8 cellular contexts compared by ENCODE assay signal in the genomic region with DNA sequence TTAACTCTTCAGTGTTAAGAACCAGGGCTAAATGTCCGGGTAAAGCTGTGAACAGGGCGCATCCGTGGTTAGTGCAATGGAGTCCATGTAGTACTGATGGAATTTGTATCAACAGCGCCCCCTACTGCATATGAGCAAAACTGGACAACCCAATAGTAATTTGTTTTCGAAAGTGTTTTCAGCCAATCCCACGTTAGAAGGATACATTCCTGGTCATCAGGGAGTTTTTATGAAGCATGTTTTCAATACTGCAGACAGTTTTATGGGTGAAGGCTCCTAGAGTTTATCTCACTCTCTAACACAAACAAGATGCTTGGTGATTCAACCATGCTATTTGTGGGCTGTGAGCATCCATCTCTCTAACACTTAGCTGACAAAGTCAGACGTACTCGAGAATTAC.
DNase-seq lines count a peak whose midpoint lies in the region; ATAC-seq and TF ChIP-seq lines count a peak whose summit lies in the region.

No MANE protein-coding gene starts in this region.

- H3K27me3 ChIP-seq in HL-60 (ENCODE audit: insufficient read depth, poor library complexity, severe bottlenecking) (no peaks in the 10 kb centered on the region), WERI-Rb-1 (ENCODE audit: insufficient read depth, low read depth, severe bottlenecking) (no peaks in the 10 kb centered on the region)

- no peaks in the 10 kb centered on the region for H3K36me3 ChIP-seq in WERI-Rb-1

- ATAC-seq in HG03442 (IDR thresholded peaks at IDR 0.05; ENCODE audit: unreplicated experiment) (no peak), GM18909 (IDR thresholded peaks at IDR 0.05; ENCODE audit: poor library complexity, unreplicated experiment) (no peak)

- H3K4me3 ChIP-seq in HL-60 (replicated peaks; ENCODE audit: insufficient read depth, low read length) (no peak overlapping the region), WERI-Rb-1 (ENCODE audit: low read depth, low read length) (no peak overlapping the region), fibroblast of pulmonary artery (replicated peaks; ENCODE audit: low read depth, low read length) (no peak overlapping the region)

- TF ChIP-seq CTCF in HL-60 (IDR thresholded peaks at IDR 0.05; ENCODE audit: insufficient read depth, low read length), result peak; percentile 60
- TF ChIP-seq CTCF in WERI-Rb-1 (IDR thresholded peaks at IDR 0.05; ENCODE audit: low read depth, low read length), result peak; percentile 49
- peak; percentile 47 for TF ChIP-seq CTCF in fibroblast of pulmonary artery (IDR thresholded peaks at IDR 0.05; ENCODE audit: low read length, missing control alignments)

- H3K27ac ChIP-seq in HL-60 (replicated peaks), result no peak overlapping the region
- H3K27ac ChIP-seq in WERI-Rb-1, result no peak overlapping the region

- DNase-seq in DMS 273 (lab: John Stamatoyannopoulos, UW; ENCODE audit: unreplicated experiment), result peak; percentile 50
- DNase-seq in DMS 273 treated with DMSO at 0.1 percent for 48 hours (lab: John Stamatoyannopoulos, UW), result no peak
- DNase-seq in HL-60 (ENCODE audit: low read depth in 1 of 2, low spot score in 1 of 2), result peak in 1 of 2 experiments; percentile 49
- no peak for DNase-seq in WERI-Rb-1
- peak; percentile 33 for DNase-seq in fibroblast of pulmonary artery (ENCODE audit: low read depth)
- peak in 2 of 3 experiments; percentile 9 to 18 for DNase-seq in stimulated activated CD4-positive, alpha-beta T cell treated with anti-CD3 and anti-CD28 coated beads, TNF-alpha, amount 100 ng/mL, for 24 hours (ENCODE audit: low read depth in 3 of 3)

- H3K9me3 ChIP-seq in WERI-Rb-1 (ENCODE audit: severe bottlenecking), result no peaks in the 10 kb centered on the region

Comparison
In these comparisons a context has a peak if more than half of its experiments do, and no peak if none do; other contexts are left out.
1. DNase-seq: peak in DMS 273 (single experiment), fibroblast of pulmonary artery (single experiment) and stimulated activated CD4-positive, alpha-beta T cell treated with anti-CD3 and anti-CD28 coated beads, TNF-alpha, amount 100 ng/mL, for 24 hours (2 of 3); none in DMS 273 treated with DMSO at 0.1 percent for 48 hours (single experiment) and WERI-Rb-1 (single experiment).
2. Peak in every context shown above with its lines, with median percentiles within 50 percentile points of each other: CTCF ChIP-seq.